ENCODE assay signal across 16 cellular contexts in the genomic region with DNA sequence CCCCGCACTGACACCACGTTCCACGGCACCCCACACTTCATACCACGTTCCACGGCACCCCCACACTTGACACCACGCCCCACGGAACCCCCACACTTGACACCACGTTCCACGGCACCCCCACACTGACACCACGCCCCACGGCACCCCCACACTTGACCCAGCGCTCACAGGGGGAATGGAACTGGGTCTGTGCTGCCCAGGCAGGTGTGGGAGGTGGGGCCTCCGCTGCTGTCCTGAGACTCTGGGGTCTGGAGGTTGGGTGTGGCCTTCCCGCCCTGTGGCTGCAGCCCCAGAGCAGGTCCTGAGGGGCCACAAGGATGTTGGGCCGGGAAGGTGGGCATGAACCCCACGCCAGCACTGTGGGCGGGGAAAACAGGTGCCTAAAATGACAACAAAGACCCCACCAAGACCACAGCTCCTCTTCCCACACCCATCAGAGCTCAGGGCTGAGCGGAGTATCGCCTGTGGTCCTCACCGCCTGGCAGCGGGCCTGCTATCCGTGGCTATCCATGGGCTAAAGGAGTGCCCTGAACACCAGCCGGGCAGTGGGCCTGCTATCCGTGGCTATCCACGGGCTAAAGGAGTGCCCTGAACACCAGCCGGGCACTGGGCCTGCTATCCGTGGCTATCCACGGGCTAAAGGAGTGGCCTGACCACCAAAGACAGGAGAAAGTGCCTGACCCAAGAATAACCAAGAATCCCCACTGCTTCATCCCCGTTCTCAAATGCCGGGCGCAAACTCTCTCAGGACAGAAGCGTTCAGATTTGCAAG. TPM values are rescaled to one million over a fixed set of nuclear protein-coding genes. Genes with fewer than 3 reads are reported as not detected.
DNase-seq lines count a peak whose midpoint lies in the region; ATAC-seq and TF ChIP-seq lines count a peak whose summit lies in the region.
"Had no signal": no experiment of that assay in that cellular context is flagged by ENCODE, and none has a peak within 500 bp of the region (broad histone marks: within the 10 kb centered on the region; RNA-seq: fewer than 3 reads in every experiment).

No MANE protein-coding gene starts in this region.

- no peak overlapping the region for H2AFZ ChIP-seq in neuronal stem cell (ENCODE audit: low read length)

- no peak overlapping the region for H3K4me2 ChIP-seq in neuronal stem cell (ENCODE audit: insufficient read depth, low read length, poor library complexity, severe bottlenecking)
- H3K4me2 ChIP-seq: KMS-11 had no signal

- peak overlapping the region; percentile 87 for H2BK15ac ChIP-seq in neuronal stem cell (ENCODE audit: low read length)

- no peaks in the 10 kb centered on the region for H3K27me3 ChIP-seq in neuronal stem cell (ENCODE audit: control insufficient read depth in 3 of 3, insufficient read depth in 3 of 3, low read depth in 1 of 3, low read length in 3 of 3)
- H3K27me3 ChIP-seq in tibial nerve = no peaks in the 10 kb centered on the region

- TF ChIP-seq CTCF in WTC11 (IDR thresholded peaks at IDR 0.05) (no peak), tibial nerve (IDR thresholded peaks at IDR 0.05) (no peak)

- ATAC-seq in WTC11 = no peak
- ATAC-seq: activated CD8-positive, alpha-beta T cell treated with anti-CD3 and anti-CD28 coated beads, Interleukin-2, amount 10 ng/mL, durations not matched to agents 7 days and 5 days; activated T-cell treated with anti-CD3 and anti-CD28 coated beads, Interleukin-2, amount 50 U/mL, for 72 hours had no signal

- H3K4me3 ChIP-seq in neuronal stem cell (ENCODE audit: low read length in 2 of 2) (no peak overlapping the region), tibial nerve (peak overlapping the region in 2 of 4 donors; percentile 13 to 36)

- H3K27ac ChIP-seq in neuronal stem cell (replicated peaks; ENCODE audit: low read length) (peak overlapping the region; percentile 47), tibial nerve (peak overlapping the region; percentile 68 to 90 (median 76))
- H3K27ac ChIP-seq: KMS-11 had no signal

- H3K23ac ChIP-seq in neuronal stem cell (ENCODE audit: low read depth, low read length, poor library complexity) = peak overlapping the region; percentile 89

- no peak for TF ChIP-seq EP300 in tibial nerve (IDR thresholded peaks at IDR 0.05)

- WGBS in neuronal stem cell (ENCODE audit: extremely low coverage in 2 of 2, insufficient read length in 2 of 2, insufficient replicate concordance in 1 of 2), 2 donors = no CpG with 5 or more reads among the region's 32 CpGs
- 74 to 76% methylated on average over 18 to 30 of the region's 32 CpGs for WGBS in tibial nerve, 2 donors

- H3K14ac ChIP-seq in neuronal stem cell (ENCODE audit: low read length) = no peak overlapping the region

- H3K36me3 Mint-ChIP-seq in WTC11 = peaks cover 12% of the 10 kb centered on the region
- H3K36me3 Mint-ChIP-seq in dendritic cell treated with granulocyte-macrophage colony-stimulating factor and Interleukin-4, amounts not matched to agents 40 ng/mL and 50 ng/mL, for 4 days (ENCODE audit: low read depth) = peaks cover 79% of the 10 kb centered on the region

- DNase-seq in WTC11 (ENCODE audit: low spot score) = no peak
- no peak for DNase-seq in neuronal stem cell (ENCODE audit: low spot score)
- no peak for DNase-seq in tibial nerve (ENCODE audit: low spot score in 2 of 2)
- no peak for DNase-seq in NCI-H2171 (lab: John Stamatoyannopoulos, UW)
- no peak for DNase-seq in activated CD4-positive, CD25-positive, alpha-beta regulatory T cell treated with anti-CD3 and anti-CD28 coated beads, Interleukin-2, amount 50 U/mL, for 72 hours
- no peak for DNase-seq in cortex of kidney (lab: John Stamatoyannopoulos, UW)
- DNase-seq: activated CD8-positive, alpha-beta T cell treated with anti-CD3 and anti-CD28 coated beads, Interleukin-2, amount 10 ng/mL, durations not matched to agents 7 days and 5 days; activated naive CD8-positive, alpha-beta T cell treated with anti-CD3 and anti-CD28 coated beads for 36 hours; activated T-cell treated with anti-CD3 and anti-CD28 coated beads, Interleukin-2, amount 50 U/mL, for 72 hours; NCI-H2081 treated with DMSO at 0.1 percent for 48 hours; NCI-H524 treated with DMSO at 0.1 percent for 48 hours; stimulated activated naive CD4-positive, alpha-beta T cell treated with Interleukin-2 at 50 U/mL for 16 hours had no signal

- peak overlapping the region; percentile 58 for H2BK12ac ChIP-seq in neuronal stem cell (ENCODE audit: low read length)

- no peaks in the 10 kb centered on the region for H3K27me3 Mint-ChIP-seq in WTC11 (ENCODE audit: low read depth)
- no peaks in the 10 kb centered on the region for H3K27me3 Mint-ChIP-seq in dendritic cell treated with granulocyte-macrophage colony-stimulating factor and Interleukin-4, amounts not matched to agents 40 ng/mL and 50 ng/mL, for 4 days
- H3K27me3 Mint-ChIP-seq: activated naive CD8-positive, alpha-beta T cell treated with anti-CD3 and anti-CD28 coated beads for 36 hours; central memory CD8-positive, alpha-beta T cell had no signal

- H4K91ac ChIP-seq in neuronal stem cell (ENCODE audit: low read depth, low read length, poor library complexity) = no peak overlapping the region

- peak overlapping the region; percentile 26 for H3K4ac ChIP-seq in neuronal stem cell (ENCODE audit: low read length)

- peaks cover 33 to 34% of the 10 kb centered on the region in 2 donors for H3K4me1 ChIP-seq in neuronal stem cell (ENCODE audit: control insufficient read depth in 2 of 2, insufficient read depth in 1 of 2, low read depth in 1 of 2, low read length in 2 of 2)
- peaks cover 3 to 84% (median 37%) of the 10 kb centered on the region in 4 donors for H3K4me1 ChIP-seq in tibial nerve

- H3K4me1 Mint-ChIP-seq in WTC11 = peaks cover 18% of the 10 kb centered on the region
- peaks cover 52% of the 10 kb centered on the region for H3K4me1 Mint-ChIP-seq in dendritic cell treated with granulocyte-macrophage colony-stimulating factor and Interleukin-4, amounts not matched to agents 40 ng/mL and 50 ng/mL, for 4 days (ENCODE audit: low read depth)

- peaks cover 6 to 24% of the 10 kb centered on the region in 2 donors for H3K36me3 ChIP-seq in neuronal stem cell (replicated peaks in 1 of 2; ENCODE audit: control insufficient read depth in 2 of 2, insufficient read depth in 2 of 2, low read length in 2 of 2)
- H3K36me3 ChIP-seq in tibial nerve = peaks cover 0 to 5% (median 0%) of the 10 kb centered on the region in 3 donors

- intact Hi-C loops in dendritic cell treated with granulocyte-macrophage colony-stimulating factor and Interleukin-4, amounts not matched to agents 40 ng/mL and 50 ng/mL, for 4 days (cut with micrococcal nuclease) = no loop called here

- peaks cover 0 to 9% of the 10 kb centered on the region in 2 donors for H3K9me3 ChIP-seq in neuronal stem cell (replicated peaks in 1 of 2; ENCODE audit: control insufficient read depth in 2 of 2, insufficient read depth in 1 of 2, low read depth in 1 of 2, low read length in 2 of 2)
- no peaks in the 10 kb centered on the region for H3K9me3 ChIP-seq in tibial nerve

- H3K4me3 Mint-ChIP-seq in WTC11 = no peak overlapping the region
- no peak overlapping the region for H3K4me3 Mint-ChIP-seq in dendritic cell treated with granulocyte-macrophage colony-stimulating factor and Interleukin-4, amounts not matched to agents 40 ng/mL and 50 ng/mL, for 4 days
- H3K4me3 Mint-ChIP-seq: activated CD8-positive, alpha-beta T cell treated with anti-CD3 and anti-CD28 coated beads, Interleukin-2, amount 10 ng/mL, durations not matched to agents 7 days and 5 days; activated naive CD8-positive, alpha-beta T cell treated with anti-CD3 and anti-CD28 coated beads for 36 hours; activated T-cell treated with anti-CD3 and anti-CD28 coated beads, Interleukin-2, amount 50 U/mL, for 72 hours; neural crest cell had no signal

- peak overlapping the region; percentile 20 for H3K18ac ChIP-seq in neuronal stem cell (ENCODE audit: low read length)

- peaks cover 11% of the 10 kb centered on the region for H3K9me3 Mint-ChIP-seq in WTC11
- no peaks in the 10 kb centered on the region for H3K9me3 Mint-ChIP-seq in dendritic cell treated with granulocyte-macrophage colony-stimulating factor and Interleukin-4, amounts not matched to agents 40 ng/mL and 50 ng/mL, for 4 days
- H3K9me3 Mint-ChIP-seq: central memory CD8-positive, alpha-beta T cell; neural crest cell had no signal

- peak overlapping the region; percentile 95 for H2AK5ac ChIP-seq in neuronal stem cell (ENCODE audit: low read depth, low read length)

- no peak overlapping the region for H4K8ac ChIP-seq in neuronal stem cell (ENCODE audit: low read depth, low read length)

- POLR2A ChIA-PET in WTC11 (lab: Charles Lee) = no interaction called here

- no peak for TF ChIP-seq POLR2A in tibial nerve (IDR thresholded peaks at IDR 0.05)

- peaks cover 7% of the 10 kb centered on the region for H3K79me1 ChIP-seq in neuronal stem cell (ENCODE audit: low read depth, low read length)

- no peak overlapping the region for H2BK120ac ChIP-seq in neuronal stem cell (ENCODE audit: low read depth, low read length)

- CTCF ChIA-PET in WTC11 (lab: Charles Lee) = no interaction called here

- peak overlapping the region; percentile 35 for H2BK5ac ChIP-seq in neuronal stem cell (ENCODE audit: low read length)

- no peak overlapping the region for H3K27ac Mint-ChIP-seq in WTC11
- H3K27ac Mint-ChIP-seq in dendritic cell treated with granulocyte-macrophage colony-stimulating factor and Interleukin-4, amounts not matched to agents 40 ng/mL and 50 ng/mL, for 4 days = peak overlapping the region; percentile 21
- H3K27ac Mint-ChIP-seq: activated CD8-positive, alpha-beta T cell treated with anti-CD3 and anti-CD28 coated beads, Interleukin-2, amount 10 ng/mL, durations not matched to agents 7 days and 5 days; activated naive CD8-positive, alpha-beta T cell treated with anti-CD3 and anti-CD28 coated beads for 36 hours had no signal

- H3K9ac ChIP-seq in neuronal stem cell (ENCODE audit: low read depth, low read length, poor library complexity) = no peak overlapping the region
- H3K9ac ChIP-seq: KMS-11 had no signal

TF ChIP-seq in WTC11, 78 proteins besides CTCF, POLR2A, EP300 and RAD21 (continues in another document):
- TF ChIP-seq ESRRA (CRISPR knock-in tag; IDR thresholded peaks at IDR 0.05; ENCODE audit: borderline replicate concordance) = no peak

RNA-seq across cellular contexts. Expression of gene C13orf46, which starts 59.9 kb away (rescaled TPM):
- total RNA-seq in WTC11 (2021) (0.27 to 0.50 TPM (median 0.37 TPM) in 3 replicates), tibial nerve (10 to 100 TPM in 1 of 4 donors, 1 to 10 TPM in 3; 3.3 to 17.7 (median 4.1) TPM)
- 0.03 TPM for polyA plus RNA-seq in neuronal stem cell (2013, experiment 1 of 2)
- polyA plus RNA-seq in neuronal stem cell (2013, experiment 2 of 2) = 0.04 TPM
